Comparison of ENCODE assay signal across 10 cellular contexts in genomic region chr4:122689972-122690371, GRCh38. TPM values are rescaled to one million over a fixed set of nuclear protein-coding genes. Genes with fewer than 3 reads are reported as not detected.
DNase-seq lines count a peak whose midpoint lies in the region; ATAC-seq and TF ChIP-seq lines count a peak whose summit lies in the region.
"Had no signal": no experiment of that assay in that cellular context is flagged by ENCODE, and none has a peak within 500 bp of the region (broad histone marks: within the 10 kb centered on the region; RNA-seq: fewer than 3 reads in every experiment).

No MANE protein-coding gene starts in this region.

- no peaks in the 10 kb centered on the region for H4K20me1 ChIP-seq in H9 (ENCODE audit: control insufficient read depth, insufficient read depth, insufficient read length)
- H4K20me1 ChIP-seq: BLaER1 treated with 17β-estradiol and CSF1 and Interleukin-3, amounts not matched to agents 10 nM and 100 nM had no signal

- no peak overlapping the region for H3K14ac ChIP-seq in H9 (ENCODE audit: insufficient read depth, low read length)

- ATAC-seq in GM19025 (IDR thresholded peaks at IDR 0.05; ENCODE audit: low read depth, unreplicated experiment) = peak; percentile 89
- ATAC-seq in HG02610 (IDR thresholded peaks at IDR 0.05; ENCODE audit: unreplicated experiment) = peak; percentile 84
- ATAC-seq in HG03460 (IDR thresholded peaks at IDR 0.05; ENCODE audit: unreplicated experiment) = peak; percentile 91
- no peak for ATAC-seq in psoas muscle

- H3K18ac ChIP-seq in H9 (ENCODE audit: insufficient read length, low read depth, low read length) = no peak overlapping the region

- H2BK12ac ChIP-seq in H9 (ENCODE audit: insufficient read length, low read depth, low read length) = no peak overlapping the region

- H4K91ac ChIP-seq in H9 (ENCODE audit: insufficient read length, low read depth, low read length) = no peak overlapping the region

- H2AK5ac ChIP-seq in H9 (ENCODE audit: insufficient read length, low read length) = no peak overlapping the region

- no peaks in the 10 kb centered on the region for H3K36me3 Mint-ChIP-seq in H9 (ENCODE audit: insufficient read depth in 1 of 3, low read depth in 3 of 3)

- no peak overlapping the region for H4K8ac ChIP-seq in H9 (replicated peaks; ENCODE audit: insufficient read length, low read depth, low read length)

- no peak overlapping the region for H3T11ph ChIP-seq in H9 (ENCODE audit: low read length)

- H3K36me3 ChIP-seq in psoas muscle (ENCODE audit: insufficient read depth in 1 of 2, low read depth in 1 of 2) = no peaks in the 10 kb centered on the region
- H3K36me3 ChIP-seq: BLaER1 treated with 17β-estradiol and CSF1 and Interleukin-3, amounts not matched to agents 10 nM and 100 nM had no signal

- H3K27me3 Mint-ChIP-seq in H9 (ENCODE audit: low read depth) = no peaks in the 10 kb centered on the region

- no peak overlapping the region for H3K4me3 ChIP-seq in GM12864 (ENCODE audit: low read depth, low read length)
- H3K4me3 ChIP-seq in psoas muscle = no peak overlapping the region
- H3K4me3 ChIP-seq: BLaER1 treated with 17β-estradiol and CSF1 and Interleukin-3, amounts not matched to agents 10 nM and 100 nM had no signal

- H3K27ac Mint-ChIP-seq in H9 = no peak overlapping the region

- H3K27me3 ChIP-seq in H9 (ENCODE audit: insufficient read depth, low read length) = no peaks in the 10 kb centered on the region
- H3K27me3 ChIP-seq in psoas muscle (ENCODE audit: insufficient read depth in 3 of 3, low read length in 2 of 3) = no peaks in the 10 kb centered on the region
- H3K27me3 ChIP-seq: BLaER1 treated with 17β-estradiol and CSF1 and Interleukin-3, amounts not matched to agents 10 nM and 100 nM had no signal

- no peaks in the 10 kb centered on the region for H3K9me3 ChIP-seq in H9 (ENCODE audit: control insufficient read depth, low read depth, low read length)
- no peaks in the 10 kb centered on the region for H3K9me3 ChIP-seq in psoas muscle

- no peak overlapping the region for H4K5ac ChIP-seq in H9 (ENCODE audit: insufficient read length, low read depth, low read length)

- H3K23me2 ChIP-seq in H9 (ENCODE audit: insufficient read length, low read depth, low read length, poor library complexity, severe bottlenecking) = no peaks in the 10 kb centered on the region

- H3K9me3 Mint-ChIP-seq in H9 = no peaks in the 10 kb centered on the region

- DNase-seq in GM12864 (ENCODE audit: low read depth) (peak; percentile 49), H9 (no peak), psoas muscle (no peak), SK-N-DZ (ENCODE audit: low spot score) (no peak), NCI-H2107 treated with DMSO at 0.1 percent for 48 hours (lab: John Stamatoyannopoulos, UW; ENCODE audit: unreplicated experiment) (no peak)
- DNase-seq: Kasumi-1 had no signal

- H3K4me2 ChIP-seq in H9 (ENCODE audit: insufficient read depth, insufficient read length, low read length) = no peak overlapping the region
- H3K4me2 ChIP-seq: BLaER1 treated with 17β-estradiol and CSF1 and Interleukin-3, amounts not matched to agents 10 nM and 100 nM had no signal

- H3K56ac ChIP-seq in H9 (ENCODE audit: insufficient read length, low read depth, low read length) = no peak overlapping the region

- peaks cover 0 to 4% of the 10 kb centered on the region in 2 experiments; a peak in 1 of 4 replicates for H3K4me1 Mint-ChIP-seq in H9

- H3K4ac ChIP-seq in H9 (ENCODE audit: low read depth, low read length) = no peak overlapping the region

- no peak overlapping the region for H2BK5ac ChIP-seq in H9 (ENCODE audit: insufficient read length, low read length)

- no peak overlapping the region for H2BK15ac ChIP-seq in H9 (ENCODE audit: low read depth, low read length)

- no peaks in the 10 kb centered on the region for H3K79me2 ChIP-seq in H9 (ENCODE audit: insufficient read depth, low read length)

- H2AFZ ChIP-seq in H9 (ENCODE audit: low read length) = no peak overlapping the region

- intact Hi-C loops in psoas muscle (cut with DNase I) = no loop called here

- no peak overlapping the region for H3K4me3 Mint-ChIP-seq in H9

- H3K4me1 ChIP-seq in H9 (ENCODE audit: insufficient read depth, low read length) (no peaks in the 10 kb centered on the region), psoas muscle (peaks cover 8% of the 10 kb centered on the region)

- no peak overlapping the region for H3K9ac ChIP-seq in H9 (ENCODE audit: extremely low read depth, insufficient read length, low read length)
- H3K9ac ChIP-seq: BLaER1 treated with 17β-estradiol and CSF1 and Interleukin-3, amounts not matched to agents 10 nM and 100 nM had no signal

- TF ChIP-seq CTCF in GM12864 (IDR thresholded peaks at IDR 0.05; ENCODE audit: low read depth, low read length, missing control alignments) (no peak), H9 (conservative IDR thresholded peaks at IDR 0.05) (no peak), psoas muscle (IDR thresholded peaks at IDR 0.05) (no peak)

- H3K27ac ChIP-seq in H9 (ENCODE audit: insufficient read length, low read depth, low read length) = no peak overlapping the region
- H3K27ac ChIP-seq in psoas muscle = no peak overlapping the region
- H3K27ac ChIP-seq: BLaER1 treated with 17β-estradiol and CSF1 and Interleukin-3, amounts not matched to agents 10 nM and 100 nM had no signal

- H3K79me1 ChIP-seq in H9 (ENCODE audit: insufficient read depth, low read depth, low read length, poor library complexity, severe bottlenecking) = no peaks in the 10 kb centered on the region

- no peak overlapping the region for H3K23ac ChIP-seq in H9 (ENCODE audit: insufficient read length, low read depth, low read length)

- no peak overlapping the region for H2BK120ac ChIP-seq in H9 (ENCODE audit: low read depth, low read length, poor library complexity, severe bottlenecking)

- H2BK20ac ChIP-seq in H9 (ENCODE audit: low read depth, low read length, poor library complexity, severe bottlenecking) = no peak overlapping the region

RNA-seq across cellular contexts. Expression of gene BBS12, which starts 42.5 kb away (rescaled TPM):
- total RNA-seq in H9 (2021) (1.2 and 2.4 TPM in 2 replicates), psoas muscle (1 to 10 TPM in 3 of 4 donors, under 1 TPM in 1; 0.54 to 1.6 (median 1.1) TPM)
- polyA plus RNA-seq in psoas muscle = 1 to 10 TPM in 1 of 3 donors, under 1 TPM in 2; 0.76 to 5.4 (median 0.87) TPM
- polyA plus RNA-seq in SK-N-DZ (2014; cell fraction: cytosol; rRNA removed) = 0.95 and 1.6 TPM in 2 replicates
- 0.46 and 1.3 TPM in 2 replicates for polyA plus RNA-seq in SK-N-DZ (2014; cell fraction: nucleus; rRNA removed)

Comparison
In these comparisons a context has a peak if more than half of its experiments do, and no peak if none do; other contexts are left out.
1. ATAC-seq: peak in GM19025 (single experiment), HG02610 (single experiment) and HG03460 (single experiment); none in psoas muscle (0 of 4).